Comparison of ENCODE assay signal across 32 cellular contexts in the genomic region with DNA sequence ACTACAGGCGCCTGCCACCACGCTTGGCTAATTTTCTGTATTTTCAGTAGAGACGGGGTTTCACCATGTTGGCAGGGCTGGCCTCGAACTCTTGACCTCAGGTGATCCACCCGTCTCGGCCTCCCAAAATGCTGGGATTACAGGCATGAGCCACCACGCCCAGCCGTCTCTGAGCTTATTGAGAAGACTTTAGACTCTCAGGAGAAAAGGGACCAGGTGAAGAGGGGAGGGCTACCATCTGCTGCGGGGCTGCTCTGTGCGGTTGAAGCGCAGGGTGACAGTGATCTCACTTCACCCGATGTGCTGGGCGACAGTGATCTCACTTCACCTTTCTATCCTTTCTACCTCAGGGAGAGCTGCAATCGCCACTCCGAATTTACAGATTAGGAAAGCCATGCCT.
"Had no signal": no experiment of that assay in that cellular context is flagged by ENCODE, and none has a peak within 500 bp of the region (broad histone marks: within the 10 kb centered on the region; RNA-seq: fewer than 3 reads in every experiment).

No MANE protein-coding gene starts in this region.

- H3K27me3 ChIP-seq: brain microvascular endothelial cell, dorsolateral prefrontal cortex, esophagus muscularis mucosa, foreskin keratinocyte, gastrocnemius medialis, heart left ventricle had no signal

- H3K27me3 Mint-ChIP-seq: activated CD4-positive, alpha-beta memory T cell treated with anti-CD3 and anti-CD28 coated beads for 36 hours; activated CD4-positive, alpha-beta T cell treated with anti-CD3 and anti-CD28 coated beads for 36 hours; activated CD4-positive, alpha-beta T cell treated with anti-CD3 and anti-CD28 coated beads, Interleukin-2, amount 10 ng/mL, durations not matched to agents 24 days and 14 days; activated CD8-positive, alpha-beta memory T cell treated with anti-CD3 and anti-CD28 coated beads, Interleukin-2, amount 10 ng/mL, durations not matched to agents 7 days and 5 days; activated naive CD8-positive, alpha-beta T cell; activated T-helper 17 cell treated with anti-CD3 and anti-CD28 coated beads, Interleukin-2, amount 50 U/mL, for 72 hours; central memory CD8-positive, alpha-beta T cell; dendritic cell treated with granulocyte-macrophage colony-stimulating factor and Interleukin-4, amounts not matched to agents 40 ng/mL and 50 ng/mL, for 4 days; T-helper 17 cell had no signal

- H3K4me1 ChIP-seq: esophagus muscularis mucosa, foreskin keratinocyte, gastrocnemius medialis, heart left ventricle had no signal

- ATAC-seq: activated CD4-positive, alpha-beta T cell treated with anti-CD3 and anti-CD28 coated beads for 36 hours; activated CD8-positive, alpha-beta memory T cell treated with anti-CD3 and anti-CD28 coated beads, Interleukin-2, amount 10 ng/mL, durations not matched to agents 7 days and 5 days; activated CD8-positive, alpha-beta T cell treated with anti-CD3 and anti-CD28 coated beads, Interleukin-2, amount 10 ng/mL, durations not matched to agents 7 days and 5 days; activated T-helper 17 cell treated with anti-CD3 and anti-CD28 coated beads, Interleukin-2, amount 50 U/mL, for 72 hours; foreskin keratinocyte; gastrocnemius medialis; heart left ventricle; T-helper 17 cell had no signal

- H3K9me3 ChIP-seq: esophagus muscularis mucosa, gastrocnemius medialis, heart left ventricle had no signal

- H3K27ac Mint-ChIP-seq: activated CD4-positive, alpha-beta memory T cell treated with anti-CD3 and anti-CD28 coated beads for 36 hours; activated CD4-positive, alpha-beta T cell treated with anti-CD3 and anti-CD28 coated beads for 36 hours; activated CD4-positive, alpha-beta T cell treated with anti-CD3 and anti-CD28 coated beads, Interleukin-2, amount 10 ng/mL, durations not matched to agents 24 days and 14 days; activated CD8-positive, alpha-beta memory T cell treated with anti-CD3 and anti-CD28 coated beads, Interleukin-2, amount 10 ng/mL, durations not matched to agents 7 days and 5 days; activated CD8-positive, alpha-beta T cell treated with anti-CD3 and anti-CD28 coated beads, Interleukin-2, amount 10 ng/mL, durations not matched to agents 7 days and 5 days; activated naive CD8-positive, alpha-beta T cell; activated T-helper 17 cell treated with anti-CD3 and anti-CD28 coated beads, Interleukin-2, amount 50 U/mL, for 72 hours; dendritic cell treated with granulocyte-macrophage colony-stimulating factor and Interleukin-4, amounts not matched to agents 40 ng/mL and 50 ng/mL, for 4 days; endodermal cell; T-helper 2 cell treated with Interferon-gamma antibody and Interleukin-4, amounts not matched to agents 5 μg/mL and 100 μg/mL, for 36 hours had no signal

- H3K4me1 Mint-ChIP-seq: activated CD4-positive, alpha-beta T cell treated with anti-CD3 and anti-CD28 coated beads for 36 hours; activated CD4-positive, alpha-beta T cell treated with anti-CD3 and anti-CD28 coated beads, Interleukin-2, amount 10 ng/mL, durations not matched to agents 24 days and 14 days; activated CD8-positive, alpha-beta memory T cell treated with anti-CD3 and anti-CD28 coated beads, Interleukin-2, amount 10 ng/mL, durations not matched to agents 7 days and 5 days; activated T-helper 17 cell treated with anti-CD3 and anti-CD28 coated beads, Interleukin-2, amount 50 U/mL, for 72 hours; central memory CD8-positive, alpha-beta T cell; endodermal cell; T-helper 17 cell had no signal

- H3K27ac ChIP-seq: brain microvascular endothelial cell, coronary artery, dorsolateral prefrontal cortex, esophagus muscularis mucosa, foreskin keratinocyte, gastrocnemius medialis, heart left ventricle had no signal

- H3K4me3 Mint-ChIP-seq: activated CD4-positive, alpha-beta memory T cell treated with anti-CD3 and anti-CD28 coated beads for 36 hours; activated CD4-positive, alpha-beta T cell treated with anti-CD3 and anti-CD28 coated beads for 36 hours; activated CD4-positive, alpha-beta T cell treated with anti-CD3 and anti-CD28 coated beads, Interleukin-2, amount 10 ng/mL, durations not matched to agents 24 days and 14 days; activated CD8-positive, alpha-beta memory T cell treated with anti-CD3 and anti-CD28 coated beads, Interleukin-2, amount 10 ng/mL, durations not matched to agents 7 days and 5 days; activated CD8-positive, alpha-beta T cell treated with anti-CD3 and anti-CD28 coated beads, Interleukin-2, amount 10 ng/mL, durations not matched to agents 7 days and 5 days; activated naive CD8-positive, alpha-beta T cell; activated T-helper 17 cell treated with anti-CD3 and anti-CD28 coated beads, Interleukin-2, amount 50 U/mL, for 72 hours; central memory CD8-positive, alpha-beta T cell; dendritic cell treated with granulocyte-macrophage colony-stimulating factor and Interleukin-4, amounts not matched to agents 40 ng/mL and 50 ng/mL, for 4 days; endodermal cell; T-helper 17 cell; T-helper 2 cell treated with Interferon-gamma antibody and Interleukin-4, amounts not matched to agents 5 μg/mL and 100 μg/mL, for 36 hours had no signal

- DNase-seq: activated CD4-positive, alpha-beta memory T cell treated with anti-CD3 and anti-CD28 coated beads for 36 hours; activated CD4-positive, alpha-beta T cell treated with anti-CD3 and anti-CD28 coated beads for 36 hours; activated CD4-positive, alpha-beta T cell treated with anti-CD3 and anti-CD28 coated beads, Interleukin-2, amount 10 ng/mL, durations not matched to agents 24 days and 14 days; activated CD4-positive, CD25-positive, alpha-beta regulatory T cell; activated CD4-positive, CD25-positive, alpha-beta regulatory T cell treated with anti-CD3 and anti-CD28 coated beads, Interleukin-2, amount 50 U/mL, for 72 hours; activated CD8-positive, alpha-beta memory T cell treated with anti-CD3 and anti-CD28 coated beads, Interleukin-2, amount 10 ng/mL, durations not matched to agents 7 days and 5 days; activated CD8-positive, alpha-beta memory T cell treated with anti-CD3 and anti-CD28 coated beads, Interleukin-2, amount 50 U/mL, for 4 hours; activated CD8-positive, alpha-beta T cell treated with anti-CD3 and anti-CD28 coated beads, Interleukin-2, amount 10 ng/mL, durations not matched to agents 7 days and 5 days; activated effector memory CD4-positive, alpha-beta T cell treated with Interleukin-2 at 50 U/mL for 16 hours; activated gamma-delta T cell treated with Interleukin-2 at 50 U/mL for 16 hours; activated naive CD4-positive, alpha-beta T cell treated with anti-CD3 and anti-CD28 coated beads, Interleukin-2, amount 50 U/mL, for 16 hours; activated naive CD4-positive, alpha-beta T cell treated with Interleukin-2 at 50 U/mL for 16 hours; activated T-cell treated with anti-CD3 and anti-CD28 coated beads, Interleukin-2, amount 50 U/mL, for 1 hour; amniotic stem cell; anterior cingulate cortex; brain microvascular endothelial cell; dorsolateral prefrontal cortex; effector memory CD4-positive, alpha-beta T cell; endodermal cell; foreskin keratinocyte; gastrocnemius medialis; glutamatergic neuron; heart left ventricle; T-helper 17 cell; T1000 had no signal

- H3K9me3 Mint-ChIP-seq: activated CD4-positive, alpha-beta memory T cell treated with anti-CD3 and anti-CD28 coated beads for 36 hours; activated CD4-positive, alpha-beta T cell treated with anti-CD3 and anti-CD28 coated beads, Interleukin-2, amount 10 ng/mL, durations not matched to agents 24 days and 14 days; activated T-helper 17 cell treated with anti-CD3 and anti-CD28 coated beads, Interleukin-2, amount 50 U/mL, for 72 hours; central memory CD8-positive, alpha-beta T cell; dendritic cell treated with granulocyte-macrophage colony-stimulating factor and Interleukin-4, amounts not matched to agents 40 ng/mL and 50 ng/mL, for 4 days; T-helper 2 cell treated with Interferon-gamma antibody and Interleukin-4, amounts not matched to agents 5 μg/mL and 100 μg/mL, for 36 hours had no signal
